In genomic region chr2:217954971-217955740, GRCh38 we compare ENCODE assay signal across 19 cellular contexts. TPM values are rescaled to one million over a fixed set of nuclear protein-coding genes. Genes with fewer than 3 reads are reported as not detected.
DNase-seq lines count a peak whose midpoint lies in the region; FAIRE-seq and TF ChIP-seq lines count a peak whose summit lies in the region.
"Had no signal": no experiment of that assay in that cellular context is flagged by ENCODE, and none has a peak within 500 bp of the region (broad histone marks: within the 10 kb centered on the region; RNA-seq: fewer than 3 reads in every experiment).

No MANE protein-coding gene starts in this region.

- H3K36me3 Mint-ChIP-seq in osteocyte (ENCODE audit: unreplicated experiment) = peaks cover 17% of the 10 kb centered on the region
- H3K36me3 Mint-ChIP-seq: CD4-positive, alpha-beta memory T cell had no signal

- DNase-seq in NCI-H748 (lab: John Stamatoyannopoulos, UW; ENCODE audit: unreplicated experiment) = peak; percentile 18
- DNase-seq in NCI-H748 treated with DMSO at 0.1 percent for 48 hours (lab: John Stamatoyannopoulos, UW) = no peak
- no peak for DNase-seq in esophagus muscularis mucosa (ENCODE audit: extremely low spot score)
- no peak for DNase-seq in osteocyte (ENCODE audit: extremely low spot score, unreplicated experiment)
- DNase-seq in tibial nerve (ENCODE audit: low spot score in 2 of 2) = no peak
- no peak for DNase-seq in D721Med (ENCODE audit: insufficient read length, low spot score)
- DNase-seq in NOMO-1 treated with DMSO at 0.1 percent for 48 hours (lab: John Stamatoyannopoulos, UW; ENCODE audit: unreplicated experiment) = no peak
- no peak for DNase-seq in activated T-cell treated with anti-CD3 and anti-CD28 coated beads for 4 hours
- DNase-seq: activated CD4-positive, alpha-beta T cell treated with anti-CD3 and anti-CD28 coated beads, Interleukin-2, amount 10 ng/mL, durations not matched to agents 7 days and 5 days; CD4-positive, alpha-beta memory T cell; glutamatergic neuron; HCEC 1CT; NCI-H1048; stimulated activated CD4-positive, alpha-beta T cell treated with anti-CD3 and anti-CD28 coated beads, Interleukin-2, amount 100 ng/mL, for 48 hours had no signal

- H3K4me3 Mint-ChIP-seq in osteocyte (ENCODE audit: unreplicated experiment) = no peak overlapping the region
- H3K4me3 Mint-ChIP-seq: activated CD4-positive, alpha-beta T cell treated with anti-CD3 and anti-CD28 coated beads, Interleukin-2, amount 10 ng/mL, durations not matched to agents 7 days and 5 days; CD4-positive, alpha-beta memory T cell had no signal

- TF ChIP-seq EP300 in esophagus muscularis mucosa (IDR thresholded peaks at IDR 0.05) = no peak
- TF ChIP-seq EP300 in tibial nerve (IDR thresholded peaks at IDR 0.05) = no peak

- intact Hi-C loops in esophagus muscularis mucosa (cut with DNase I) = no loop called here

- TF ChIP-seq POLR2A in esophagus muscularis mucosa (IDR thresholded peaks at IDR 0.05; ENCODE audit: low read depth) (no peak), tibial nerve (IDR thresholded peaks at IDR 0.05) (no peak)

- H3K9me3 Mint-ChIP-seq in osteocyte (ENCODE audit: unreplicated experiment) = no peaks in the 10 kb centered on the region
- H3K9me3 Mint-ChIP-seq: activated CD4-positive, alpha-beta T cell treated with anti-CD3 and anti-CD28 coated beads, Interleukin-2, amount 10 ng/mL, durations not matched to agents 7 days and 5 days had no signal

- no peaks in the 10 kb centered on the region for H3K9me3 ChIP-seq in esophagus muscularis mucosa
- no peaks in the 10 kb centered on the region for H3K9me3 ChIP-seq in tibial nerve
- H3K9me3 ChIP-seq: SJSA1 had no signal

- peaks cover 53% of the 10 kb centered on the region for H3K4me1 Mint-ChIP-seq in osteocyte (ENCODE audit: unreplicated experiment)
- H3K4me1 Mint-ChIP-seq: activated CD4-positive, alpha-beta T cell treated with anti-CD3 and anti-CD28 coated beads, Interleukin-2, amount 10 ng/mL, durations not matched to agents 7 days and 5 days; CD4-positive, alpha-beta memory T cell had no signal

- no peak for FAIRE-seq in D721Med (lab: Jason Lieb, UNC)
- FAIRE-seq: A204.1, islet of Langerhans had no signal

- H3K27ac Mint-ChIP-seq in osteocyte (ENCODE audit: unreplicated experiment) = peak overlapping the region; percentile 10
- H3K27ac Mint-ChIP-seq: activated CD4-positive, alpha-beta T cell treated with anti-CD3 and anti-CD28 coated beads, Interleukin-2, amount 10 ng/mL, durations not matched to agents 7 days and 5 days; CD4-positive, alpha-beta memory T cell had no signal

- no peaks in the 10 kb centered on the region for H3K27me3 Mint-ChIP-seq in osteocyte (ENCODE audit: unreplicated experiment)
- H3K27me3 Mint-ChIP-seq: activated CD4-positive, alpha-beta T cell treated with anti-CD3 and anti-CD28 coated beads, Interleukin-2, amount 10 ng/mL, durations not matched to agents 7 days and 5 days had no signal

- H3K4me1 ChIP-seq in esophagus muscularis mucosa = peaks cover 92 to 100% (median 98%) of the 10 kb centered on the region in 4 donors
- H3K4me1 ChIP-seq in tibial nerve = peaks cover 4 to 72% (median 50%) of the 10 kb centered on the region in 4 donors

- 88% methylated on average over 13 of the region's 15 CpGs for WGBS in esophagus muscularis mucosa
- WGBS in tibial nerve, 2 donors = 89 to 92% methylated on average over 15 of the region's 15 CpGs

- TF ChIP-seq CTCF in esophagus muscularis mucosa (IDR thresholded peaks at IDR 0.05) (no peak), osteocyte (IDR thresholded peaks at IDR 0.05) (no peak), tibial nerve (IDR thresholded peaks at IDR 0.05) (no peak), D721Med (IDR thresholded peaks at IDR 0.05; ENCODE audit: insufficient read depth, missing control alignments) (no peak)

- H3K27me3 ChIP-seq in esophagus muscularis mucosa = no peaks in the 10 kb centered on the region
- no peaks in the 10 kb centered on the region for H3K27me3 ChIP-seq in tibial nerve
- H3K27me3 ChIP-seq: SJSA1 had no signal

- H3K4me3 ChIP-seq in esophagus muscularis mucosa = no peak overlapping the region
- H3K4me3 ChIP-seq in tibial nerve = no peak overlapping the region
- H3K4me3 ChIP-seq: SJSA1 had no signal

- H3K27ac ChIP-seq in esophagus muscularis mucosa (replicated peaks in 1 of 4) (peak overlapping the region; percentile 89 to 98 (median 97)), tibial nerve (peak overlapping the region; percentile 79 to 93 (median 86))
- H3K27ac ChIP-seq: epithelial cell of prostate, SJSA1 had no signal

- H3K36me3 ChIP-seq in esophagus muscularis mucosa (no peaks in the 10 kb centered on the region), tibial nerve (no peaks in the 10 kb centered on the region)
- H3K36me3 ChIP-seq: SJSA1 had no signal

RNA-seq across cellular contexts. Expression of gene TNS1, which starts 47.6 kb away (rescaled TPM):
- total RNA-seq in esophagus muscularis mucosa (1,000 to 10,000 TPM; 1,001 to 2,170 (median 1,411) TPM), osteocyte (80.8 and 82.5 TPM in 2 replicates), tibial nerve (100 to 1,000 TPM; 461 to 648 (median 565) TPM)
- total RNA-seq: G401 had no signal
